8 cellular contexts compared by ENCODE assay signal in genomic region chr22:20858615-20859416, GRCh38. TPM values are rescaled to one million over a fixed set of nuclear protein-coding genes. Genes with fewer than 3 reads are reported as not detected.
DNase-seq lines count a peak whose midpoint lies in the region; ATAC-seq, FAIRE-seq and TF ChIP-seq lines count a peak whose summit lies in the region.

Gene PI4KA (minus strand): TSS chr22:20858811. CDS start chr22:20858725, 86 bp downstream.
Gene SNAP29 (plus strand): TSS chr22:20859007. CDS start chr22:20859111, 104 bp downstream.

- peak within 1 kb of the TSS; percentile 77 for H3K9ac ChIP-seq in Loucy (ENCODE audit: low read depth, low read length, poor library complexity, severe bottlenecking)

- H2AFZ ChIP-seq in Loucy (ENCODE audit: low read length) = peak within 1 kb of the TSS; percentile 92

- no peaks in the 10 kb centered on the region for H3K9me2 ChIP-seq in Loucy (replicated peaks; ENCODE audit: low read depth, low read length)

- H3K9me3 Mint-ChIP-seq in natural killer cell = no peaks in the 10 kb centered on the region

- H3K79me2 ChIP-seq in Loucy (ENCODE audit: insufficient read depth, low read length) = peaks cover 67% of the 10 kb centered on the region

- peaks cover 56 to 73% of the 10 kb centered on the region in 2 donors for H3K4me1 Mint-ChIP-seq in natural killer cell

- peak within 1 kb of the TSS; percentile 94 for H3K4me3 Mint-ChIP-seq in natural killer cell

- H3K27me3 ChIP-seq in Loucy (ENCODE audit: insufficient read depth, low read length, poor library complexity, severe bottlenecking) = no peaks in the 10 kb centered on the region

- DNase-seq in EL = peak; percentile 99
- DNase-seq in H54 (ENCODE audit: insufficient read length, low spot score) = peak; percentile 93
- DNase-seq in activated T-helper 9 cell treated with anti-CD3 and anti-CD28 coated beads, Interleukin-2, amount 50 U/mL, for 16 hours (ENCODE audit: low read depth) = peak; percentile 97
- peak; percentile 95 for DNase-seq in fibroblast of peridontal ligament (ENCODE audit: extremely low read depth)
- DNase-seq in natural killer cell = peak; percentile 97
- DNase-seq in stimulated activated naive CD4-positive, alpha-beta T cell (lab: John Stamatoyannopoulos, UW) = peak; percentile 89 to 96 (median 94)

- no peaks in the 10 kb centered on the region for H3F3A ChIP-seq in Loucy (ENCODE audit: low read depth)

- H4K20me1 ChIP-seq in Loucy (ENCODE audit: insufficient read depth, low read length, poor library complexity, severe bottlenecking) = peaks cover 38% of the 10 kb centered on the region

- TF ChIP-seq CTCF in Loucy (conservative IDR thresholded peaks at IDR 0.05; ENCODE audit: low read length) (no peak), natural killer cell (IDR thresholded peaks at IDR 0.05) (no peak)

- no peaks in the 10 kb centered on the region for H3K27me3 Mint-ChIP-seq in natural killer cell (ENCODE audit: low read depth in 2 of 2)

- H3K9me3 ChIP-seq in Loucy (ENCODE audit: insufficient read depth, low read depth, low read length) = no peaks in the 10 kb centered on the region

- peak; percentile 89 to 97 (median 91) for ATAC-seq in natural killer cell

- H3K36me3 ChIP-seq in Loucy (ENCODE audit: insufficient read depth, low read length) = no peaks in the 10 kb centered on the region

- TF ChIP-seq POLR2A in H54 (IDR thresholded peaks at IDR 0.05; ENCODE audit: low read depth, low read length) = peak; percentile 47
- TF ChIP-seq POLR2A in Raji (IDR thresholded peaks at IDR 0.05; ENCODE audit: insufficient read depth, low read depth, low read length) = peak; percentile 74

- peak within 1 kb of the TSS; percentile 88 for H3K4me3 ChIP-seq in Loucy (ENCODE audit: low read length, poor library complexity, severe bottlenecking)

- no peak for FAIRE-seq in H54 (lab: Jason Lieb, UNC)

- H3K27ac Mint-ChIP-seq in natural killer cell = peak within 1 kb of the TSS; percentile 89 to 92

- intact Hi-C loops in natural killer cell (cut with micrococcal nuclease) = loop anchor here (1.0 kb wide), 1 partner anchor 58 kb away; the partner anchor contains the start of gene CRKL

- peaks cover 27% of the 10 kb centered on the region for H3K4me1 ChIP-seq in Loucy (ENCODE audit: insufficient read depth, low read length, poor library complexity, severe bottlenecking)

- peak within 1 kb of the TSS; percentile 92 for H3K4me2 ChIP-seq in Loucy (ENCODE audit: low read depth, low read length, poor library complexity, severe bottlenecking)

- H3K36me3 Mint-ChIP-seq in natural killer cell = no peaks in the 10 kb centered on the region

RNA-seq across cellular contexts. Expression of gene PI4KA, which starts in this region (rescaled TPM):
- total RNA-seq in natural killer cell = 100 to 1,000 TPM; 208 to 233 (median 215) TPM

RNA-seq across cellular contexts. Expression of gene SNAP29, which starts in this region (rescaled TPM):
- 10 to 100 TPM; 35.1 to 40.3 (median 36.8) TPM for total RNA-seq in natural killer cell

Comparison
In these comparisons a context has a peak if more than half of its experiments do, and no peak if none do; other contexts are left out.
1. Peak in every context shown above with its lines: DNase-seq, ATAC-seq and H3K4me3 ChIP-seq.